In the genomic region with DNA sequence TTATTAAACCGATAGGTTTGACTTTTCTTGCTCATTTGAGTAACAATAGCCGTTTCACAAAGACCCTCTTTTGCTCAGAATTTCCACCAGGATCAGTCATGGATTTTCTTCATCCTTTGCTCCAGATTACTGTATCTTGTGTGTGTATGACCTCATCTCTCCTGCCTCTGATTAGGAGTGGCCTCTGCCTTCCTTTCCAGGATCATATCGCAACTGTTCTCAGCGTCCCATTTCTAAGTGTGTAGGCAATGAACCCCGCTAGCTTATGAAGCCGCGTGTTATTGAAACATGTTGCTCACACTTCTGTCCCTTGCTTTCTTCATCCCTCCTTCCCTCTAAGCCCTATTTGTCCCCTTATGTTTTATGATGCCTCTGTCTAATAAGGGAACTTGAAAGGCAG, we compare ENCODE assay signal across 27 cellular contexts.
DNase-seq lines count a peak whose midpoint lies in the region; ATAC-seq, FAIRE-seq and TF ChIP-seq lines count a peak whose summit lies in the region.
"Had no signal": no experiment of that assay in that cellular context is flagged by ENCODE, and none has a peak within 500 bp of the region (broad histone marks: within the 10 kb centered on the region; RNA-seq: fewer than 3 reads in every experiment).

No MANE protein-coding gene starts in this region.

- no peak overlapping the region for H2BK15ac ChIP-seq in mesenchymal stem cell (ENCODE audit: low read depth, poor library complexity, severe bottlenecking)

- no peak overlapping the region for H3K4ac ChIP-seq in mesenchymal stem cell (ENCODE audit: low read depth in 1 of 2, low read length in 2 of 2)

- dilution Hi-C loops in mammary epithelial cell (cut with HindIII; ENCODE audit: low sequenced_read_pairs), result no loop called here

- TF ChIP-seq EP300 in K562 (IDR thresholded peaks at IDR 0.05; ENCODE audit: low read length), result no peak

- H3K14ac ChIP-seq in mesenchymal stem cell (ENCODE audit: low read length in 2 of 2), result no peak overlapping the region

- H4K20me1 ChIP-seq in mammary epithelial cell (ENCODE audit: insufficient read depth, low read length) (no peaks in the 10 kb centered on the region), K562 (replicated peaks; ENCODE audit: control insufficient read depth, insufficient read depth, low read length) (no peaks in the 10 kb centered on the region)

- H2AK5ac ChIP-seq in mesenchymal stem cell (ENCODE audit: low read length, severe bottlenecking), result no peak overlapping the region

- no peak overlapping the region for H4K8ac ChIP-seq in mesenchymal stem cell (ENCODE audit: low read length)

- H3K27me3 ChIP-seq in breast epithelium (no peaks in the 10 kb centered on the region), mammary epithelial cell (ENCODE audit: insufficient read depth, low read length) (peaks cover 4% of the 10 kb centered on the region), K562 (ENCODE audit: control insufficient read depth in 2 of 2, insufficient read depth in 2 of 2, low read length in 2 of 2) (no peaks in the 10 kb centered on the region), mesenchymal stem cell (ENCODE audit: control insufficient read depth in 1 of 2, insufficient read depth in 1 of 2, low read length in 2 of 2) (peaks cover 0 to 4% of the 10 kb centered on the region in 2 experiments), subcutaneous abdominal adipose tissue (ENCODE audit: control insufficient read depth in 5 of 5, insufficient read depth in 4 of 5, low read length in 5 of 5) (no peaks in the 10 kb centered on the region)

- POLR2A ChIA-PET in K562 (lab: Yijun Ruan, JAX), result interaction anchor here (0.7 kb wide), 1 partner anchor 63 kb away, joined by 3 read pairs; no protein-coding TSS in a partner anchor

- BruUV-seq in mammary epithelial cell (replicated peaks; lab: Mats Ljungman, UMichigan) (no TSS peak), K562 (replicated peaks; lab: Mats Ljungman, UMichigan) (no TSS peak)

- intact Hi-C loops in breast epithelium (cut with DNase I; ENCODE audit: low total_unique reads), result no loop called here
- intact Hi-C loops in mammary epithelial cell (cut with micrococcal nuclease), result no loop called here
- intact Hi-C loops in K562 (cut with micrococcal nuclease), result no loop called here

- H4K91ac ChIP-seq in mesenchymal stem cell (ENCODE audit: low read length), result no peak overlapping the region

- peak overlapping the region; percentile 68 to 88 for H3K27ac ChIP-seq in breast epithelium
- H3K27ac ChIP-seq in mammary epithelial cell (ENCODE audit: insufficient read depth, low read depth, low read length), result no peak overlapping the region
- no peak overlapping the region for H3K27ac ChIP-seq in K562 (ENCODE audit: extremely low read depth, low read depth, low read length)
- H3K27ac ChIP-seq in mesenchymal stem cell (ENCODE audit: low read length, poor library complexity, severe bottlenecking), result no peak overlapping the region
- peak overlapping the region; percentile 88 for H3K27ac ChIP-seq in subcutaneous abdominal adipose tissue (ENCODE audit: low read depth, low read length)
- no peak overlapping the region for H3K27ac ChIP-seq in caudate nucleus (ENCODE audit: low read depth, low read length)
- H3K27ac ChIP-seq: 22Rv1, C4-2B, HL-60 had no signal

- H2AFZ ChIP-seq in mammary epithelial cell (ENCODE audit: low read depth, low read length) (no peak overlapping the region), K562 (ENCODE audit: low read depth, low read length) (peak overlapping the region; percentile 69), mesenchymal stem cell (ENCODE audit: low read depth, low read length) (no peak overlapping the region)

- H2BK12ac ChIP-seq in mesenchymal stem cell (ENCODE audit: low read length in 2 of 2), result no peak overlapping the region

- no peak overlapping the region for H2BK120ac ChIP-seq in mesenchymal stem cell (ENCODE audit: low read depth, low read length)

- CTCF ChIA-PET in mammary epithelial cell (lab: Charles Lee; ENCODE audit: low non-redundant PET) (no interaction called here), K562 (lab: Yijun Ruan, JAX; ENCODE audit: low intra/inter-chr PET ratio) (no interaction called here)

- H3K79me1 ChIP-seq in mesenchymal stem cell (replicated peaks; ENCODE audit: low read length, poor library complexity, severe bottlenecking), result no peaks in the 10 kb centered on the region

- no peak for TF ChIP-seq RAD21 in K562 (CRISPR knock-in tag; conservative IDR thresholded peaks at IDR 0.05 in 1 of 2, IDR thresholded peaks at IDR 0.05 in 1 of 2)

- H3K36me3 ChIP-seq in breast epithelium (no peaks in the 10 kb centered on the region), mammary epithelial cell (ENCODE audit: insufficient read depth, low read length) (no peaks in the 10 kb centered on the region), K562 (ENCODE audit: control insufficient read depth, insufficient read depth, low read length) (no peaks in the 10 kb centered on the region; the same call in 2 of the 3 replicates), mesenchymal stem cell (ENCODE audit: control insufficient read depth in 1 of 2, insufficient read depth in 2 of 2, low read depth in 1 of 2, low read length in 2 of 2) (no peaks in the 10 kb centered on the region), subcutaneous abdominal adipose tissue (ENCODE audit: control insufficient read depth in 5 of 5, insufficient read depth in 5 of 5, low read length in 5 of 5) (no peaks in the 10 kb centered on the region)
- H3K36me3 ChIP-seq: HAP-1 had no signal

- peak; percentile 76 for ATAC-seq in K562
- no peak for ATAC-seq in HG03469 (IDR thresholded peaks at IDR 0.05; ENCODE audit: unreplicated experiment)
- ATAC-seq: CD8-positive, alpha-beta T cell; GM12878 had no signal

- no peaks in the 10 kb centered on the region for H3K9me3 ChIP-seq in breast epithelium
- H3K9me3 ChIP-seq in mammary epithelial cell (replicated peaks; ENCODE audit: insufficient read depth, low read length), result no peaks in the 10 kb centered on the region
- H3K9me3 ChIP-seq in K562 (replicated peaks; ENCODE audit: control insufficient read depth, insufficient read depth, low read depth, low read length), result no peaks in the 10 kb centered on the region
- no peaks in the 10 kb centered on the region for H3K9me3 ChIP-seq in mesenchymal stem cell (ENCODE audit: control insufficient read depth, low read length)
- no peaks in the 10 kb centered on the region for H3K9me3 ChIP-seq in subcutaneous abdominal adipose tissue (ENCODE audit: control insufficient read depth in 5 of 5, low read length in 5 of 5)
- H3K9me3 ChIP-seq: HAP-1 had no signal

- peak; percentile 68 for FAIRE-seq in K562 (lab: Jason Lieb, UNC)
- FAIRE-seq: GM12878 had no signal

- H3K18ac ChIP-seq in mesenchymal stem cell (ENCODE audit: low read depth in 1 of 2, low read length in 2 of 2), result no peak overlapping the region

- H3K79me2 ChIP-seq in mammary epithelial cell (ENCODE audit: insufficient read depth, low read length), result no peaks in the 10 kb centered on the region
- H3K79me2 ChIP-seq in K562 (ENCODE audit: control insufficient read depth, insufficient read depth, low read length), result no peaks in the 10 kb centered on the region; the same call in 2 of the 3 replicates

- no peak overlapping the region for H3K9ac ChIP-seq in mammary epithelial cell (ENCODE audit: insufficient read depth, low read length)
- H3K9ac ChIP-seq in K562 (ENCODE audit: insufficient read depth in 1 of 2, low read depth in 2 of 2, low read length in 2 of 2), result no peak overlapping the region
- peak overlapping the region; percentile 66 for H3K9ac ChIP-seq in mesenchymal stem cell (ENCODE audit: low read length)
- H3K9ac ChIP-seq in subcutaneous abdominal adipose tissue (ENCODE audit: low read length in 5 of 5), result peak overlapping the region in 2 of 5 donors; percentile 27 to 43

- no peaks in the 10 kb centered on the region for H3K4me1 ChIP-seq in breast epithelium
- H3K4me1 ChIP-seq in mammary epithelial cell (ENCODE audit: insufficient read depth, low read length), result no peaks in the 10 kb centered on the region
- peaks cover 0 to 20% of the 10 kb centered on the region in 2 experiments; a peak in 3 of 5 replicates for H3K4me1 ChIP-seq in K562 (replicated peaks in 1 of 2; ENCODE audit: control insufficient read depth in 2 of 2, insufficient read depth in 2 of 2, low read length in 2 of 2)
- no peaks in the 10 kb centered on the region for H3K4me1 ChIP-seq in mesenchymal stem cell (ENCODE audit: control insufficient read depth, insufficient read depth, low read depth, low read length)
- H3K4me1 ChIP-seq in subcutaneous abdominal adipose tissue (ENCODE audit: control insufficient read depth in 5 of 5, insufficient read depth in 5 of 5, low read length in 5 of 5), result peaks cover 3 to 28% (median 27%) of the 10 kb centered on the region in 5 donors
- H3K4me1 ChIP-seq: HAP-1 had no signal

- H2BK5ac ChIP-seq in mesenchymal stem cell (ENCODE audit: low read depth, low read length, poor library complexity, severe bottlenecking), result no peak overlapping the region

- H3K23ac ChIP-seq in mesenchymal stem cell (ENCODE audit: low read length in 2 of 2), result no peak overlapping the region

- DNase-seq in breast epithelium (ENCODE audit: low spot score in 2 of 2) (no peak), mammary epithelial cell (no peak), K562 (ENCODE audit: extremely low read depth in 1 of 4, low spot score in 3 of 4) (no peak), mesenchymal stem cell (no peak), caudate nucleus (lab: John Stamatoyannopoulos, UW) (no peak), hippocampal formation (lab: John Stamatoyannopoulos, UW) (no peak)
- DNase-seq: Caco-2; CD8-positive, alpha-beta T cell; EL; GDM1; GOT3; Karpas-422; NCI-H1092; NCI-H1417 treated with DMSO at 0.1 percent for 48 hours; NCI-H1694 treated with DMSO at 0.1 percent for 48 hours; NCI-H2081; NCI-H2227 treated with DMSO at 0.1 percent for 48 hours; NCI-H526 treated with DMSO at 0.1 percent for 48 hours; RPMI8226; SHP77 treated with DMSO at 0.1 percent for 48 hours had no signal

- in situ Hi-C loops in mammary epithelial cell (cut with MboI; ENCODE audit: low sequenced_read_pairs in 2 of 2), result no loop called here
- in situ Hi-C loops in K562 (cut with MboI), result no loop called here

- H3K4me2 ChIP-seq in mammary epithelial cell (ENCODE audit: insufficient read depth, low read depth, low read length) (no peak overlapping the region), K562 (ENCODE audit: insufficient read depth, low read length) (no peak overlapping the region; the same call in 1 of the 2 replicates), mesenchymal stem cell (ENCODE audit: low read length, poor library complexity, severe bottlenecking) (no peak overlapping the region)

- H3K9me1 ChIP-seq in K562 (ENCODE audit: control insufficient read depth, insufficient read depth, low read length), result no peaks in the 10 kb centered on the region

- TF ChIP-seq CTCF in breast epithelium (IDR thresholded peaks at IDR 0.05), result no peak
- no peak for TF ChIP-seq CTCF in mammary epithelial cell (conservative IDR thresholded peaks at IDR 0.05 in 1 of 2, IDR thresholded peaks at IDR 0.05 in 1 of 2; ENCODE audit: extremely low read depth in 1 of 2, insufficient read depth in 1 of 2, low read depth in 1 of 2, low read length in 2 of 2)
- TF ChIP-seq CTCF in K562 (IDR thresholded peaks at IDR 0.05 in 2 of 3, conservative IDR thresholded peaks at IDR 0.05 in 1 of 3; ENCODE audit: insufficient read depth in 2 of 3, low read depth in 1 of 3, low read length in 3 of 3), result no peak

- 86% methylated on average over 7 of the region's 7 CpGs for WGBS in mammary epithelial cell (ENCODE audit: low coverage, missing lambda C conversion rate)
- WGBS in K562 (ENCODE audit: insufficient coverage, low coverage, missing lambda C conversion rate), result 28% methylated on average over 7 of the region's 7 CpGs
- WGBS in mesenchymal stem cell, result 95% methylated on average over 7 of the region's 7 CpGs

- H3K4me3 ChIP-seq in breast epithelium (no peak overlapping the region), mammary epithelial cell (replicated peaks in 1 of 3; ENCODE audit: insufficient read depth in 1 of 3, low read depth in 2 of 3, low read length in 3 of 3) (no peak overlapping the region), K562 (no peak overlapping the region), mesenchymal stem cell (ENCODE audit: insufficient read depth in 1 of 2, low read depth in 1 of 2, low read length in 2 of 2) (peak overlapping the region in 1 of 2 experiments; percentile 7), subcutaneous abdominal adipose tissue (ENCODE audit: low read depth in 1 of 5, low read length in 5 of 5) (no peak overlapping the region)
- H3K4me3 ChIP-seq: GM12878, HAP-1 had no signal

- TF ChIP-seq POLR2A in breast epithelium (IDR thresholded peaks at IDR 0.05) (no peak), K562 (conservative IDR thresholded peaks at IDR 0.05) (no peak)

Comparison
In these comparisons a context has a peak if more than half of its experiments do, and no peak if none do; other contexts are left out.
1. H3K27ac ChIP-seq: peak in breast epithelium (2 of 2) and subcutaneous abdominal adipose tissue (single experiment); none in mammary epithelial cell (single experiment), K562 (single experiment), mesenchymal stem cell (single experiment) and caudate nucleus (single experiment).